ENCODE assay signal across 1 cellular context in genomic region chr6:143205170-143205879, GRCh38.
TF ChIP-seq lines count a peak whose summit lies in the region.

No MANE protein-coding gene starts in this region.

TF ChIP-seq in K562, 482 proteins besides CTCF, POLR2A, EP300 and RAD21 (continued from another document):
- TF ChIP-seq PRDM10 (IDR thresholded peaks at IDR 0.05; ENCODE audit: partially characterized antibody) = no peak
- no peak for TF ChIP-seq TCFL5 (CRISPR knock-in tag; conservative IDR thresholded peaks at IDR 0.05)
- TF ChIP-seq ZNF551 (CRISPR knock-in tag; IDR thresholded peaks at IDR 0.05) = no peak
- TF ChIP-seq LARP7 (IDR thresholded peaks at IDR 0.05) = no peak
- no peak for TF ChIP-seq XRCC4 (IDR thresholded peaks at IDR 0.05; ENCODE audit: extremely low read depth, insufficient read depth, insufficient read length)
- peak; percentile 72 for TF ChIP-seq MAFG (tag; conservative IDR thresholded peaks at IDR 0.05)
- peak; percentile 87 for TF ChIP-seq MAFF (IDR thresholded peaks at IDR 0.05; ENCODE audit: low read length)
- TF ChIP-seq ILK (tag; IDR thresholded peaks at IDR 0.05; ENCODE audit: borderline replicate concordance, low read depth) = no peak
- TF ChIP-seq KLF16 (IDR thresholded peaks at IDR 0.05) = no peak
- TF ChIP-seq ZFX (CRISPR knock-in tag; IDR thresholded peaks at IDR 0.05) = no peak
- TF ChIP-seq LCOR (CRISPR knock-in tag; IDR thresholded peaks at IDR 0.05) = no peak
- peak; percentile 84 for TF ChIP-seq MAFK (IDR thresholded peaks at IDR 0.05; ENCODE audit: low read length)
- TF ChIP-seq GABPB1 (CRISPR knock-in tag; IDR thresholded peaks at IDR 0.05) = no peak
- TF ChIP-seq EZH2 (IDR thresholded peaks at IDR 0.05; ENCODE audit: borderline replicate concordance, low read depth, low read length) = no peak
- TF ChIP-seq HNRNPK (IDR thresholded peaks at IDR 0.05; ENCODE audit: low read depth, low read length, poor library complexity, severe bottlenecking) = no peak
- TF ChIP-seq C11orf30 (IDR thresholded peaks at IDR 0.05; ENCODE audit: low read depth) = peak; percentile 82
- no peak for TF ChIP-seq ZNF584 (CRISPR knock-in tag; IDR thresholded peaks at IDR 0.05; ENCODE audit: low read depth)
